10 cellular contexts compared by ENCODE assay signal in the genomic region with DNA sequence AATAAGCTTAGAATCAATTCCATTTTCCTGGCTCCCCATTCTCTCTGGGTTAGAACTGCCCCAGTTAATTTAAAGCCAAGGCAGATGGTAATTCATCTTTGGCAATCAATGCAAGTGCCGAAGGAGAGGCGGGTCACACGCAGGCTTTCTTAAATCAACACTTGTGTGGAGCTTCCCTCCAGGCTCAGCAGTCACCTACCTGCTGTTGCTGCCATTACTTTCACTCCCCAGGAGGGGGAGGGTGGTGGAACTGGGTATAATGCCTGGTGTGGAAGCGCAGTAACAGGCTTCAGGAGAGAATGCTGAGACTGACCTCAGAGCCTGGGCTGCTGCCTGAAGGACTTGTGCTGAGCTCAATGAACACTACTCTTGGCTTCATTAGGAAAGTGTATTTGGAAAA. TPM values are rescaled to one million over a fixed set of nuclear protein-coding genes. Genes with fewer than 3 reads are reported as not detected.
DNase-seq lines count a peak whose midpoint lies in the region; ATAC-seq and TF ChIP-seq lines count a peak whose summit lies in the region.
"Had no signal": no experiment of that assay in that cellular context is flagged by ENCODE, and none has a peak within 500 bp of the region (broad histone marks: within the 10 kb centered on the region; RNA-seq: fewer than 3 reads in every experiment).

No MANE protein-coding gene starts in this region.

- ATAC-seq in HG03442 (IDR thresholded peaks at IDR 0.05; ENCODE audit: unreplicated experiment) (peak; percentile 67), WTC11 (peak; percentile 98), GM21390 (IDR thresholded peaks at IDR 0.05; ENCODE audit: unreplicated experiment) (no peak)
- ATAC-seq: Panc1 had no signal

- no peaks in the 10 kb centered on the region for H3K36me3 Mint-ChIP-seq in WTC11

- no peak overlapping the region for H3K4me3 Mint-ChIP-seq in WTC11

- no peak overlapping the region for H3K27ac Mint-ChIP-seq in WTC11

- peak; percentile 46; the same call in 1 of the 2 replicates for TF ChIP-seq CTCF in WTC11 (IDR thresholded peaks at IDR 0.05)

- H3K27me3 Mint-ChIP-seq in WTC11 (ENCODE audit: low read depth), result no peaks in the 10 kb centered on the region

- POLR2A ChIA-PET in WTC11 (lab: Charles Lee), result no interaction called here

- H3K4me1 Mint-ChIP-seq in WTC11, result peaks cover 31% of the 10 kb centered on the region

- CTCF ChIA-PET in WTC11 (lab: Charles Lee), result interaction anchor here (0.5 to 2.9 kb wide), 36 partner anchors 8 to 1330 kb away, joined by 3 to 35 read pairs (median 4); partner anchors contain the start of gene B4GALT6

- H3K9me3 Mint-ChIP-seq in WTC11, result no peaks in the 10 kb centered on the region

- DNase-seq in DMS53 treated with DMSO at 0.1 percent for 48 hours (lab: John Stamatoyannopoulos, UW; ENCODE audit: unreplicated experiment) (peak; percentile 30), WTC11 (ENCODE audit: low spot score) (peak; percentile 63), kidney tubule cell (ENCODE audit: low spot score) (peak; percentile 41), NCI-H1694 treated with DMSO at 0.1 percent for 48 hours (lab: John Stamatoyannopoulos, UW) (no peak), GM19240 (ENCODE audit: insufficient read length, low spot score) (no peak)
- DNase-seq in activated CD4-positive, CD25-positive, alpha-beta regulatory T cell treated with anti-CD3 and anti-CD28 coated beads, Interleukin-2, amount 50 U/mL, for 72 hours, result no peak
- DNase-seq: stimulated activated CD4-positive, alpha-beta T cell treated with anti-CD3 and anti-CD28 coated beads, Interleukin-4, amount 100 ng/mL, for 4 hours had no signal

TF ChIP-seq in WTC11, 78 proteins besides CTCF, POLR2A, EP300 and RAD21:
- TF ChIP-seq GTF2I (CRISPR knock-in tag; conservative IDR thresholded peaks at IDR 0.05), result no peak
- TF ChIP-seq MLX (CRISPR knock-in tag; IDR thresholded peaks at IDR 0.05), result no peak
- no peak for TF ChIP-seq ZNF425 (CRISPR knock-in tag; conservative IDR thresholded peaks at IDR 0.05)
- no peak for TF ChIP-seq MYBL2 (CRISPR knock-in tag; IDR thresholded peaks at IDR 0.05)
- no peak for TF ChIP-seq TCF7 (CRISPR knock-in tag; IDR thresholded peaks at IDR 0.05; ENCODE audit: low read depth)
- 0 out of 2 replicates have a peak, but pooled peaks have one; percentile 3 for TF ChIP-seq ZNF423 (CRISPR knock-in tag; IDR thresholded peaks at IDR 0.05)
- TF ChIP-seq ZBTB43 (CRISPR knock-in tag; IDR thresholded peaks at IDR 0.05), result no peak

RNA-seq across cellular contexts. Expression of gene TTR, which starts 19.2 kb away (rescaled TPM):
- 1.0 to 1.7 TPM (median 1.3 TPM) in 3 replicates for total RNA-seq in WTC11 (2021)

Comparison
In these comparisons a context has a peak if more than half of its experiments do, and no peak if none do; other contexts are left out.
1. DNase-seq: peak in DMS53 treated with DMSO at 0.1 percent for 48 hours (single experiment), WTC11 (single experiment) and kidney tubule cell (single experiment); none in NCI-H1694 treated with DMSO at 0.1 percent for 48 hours (single experiment), GM19240 (single experiment) and activated CD4-positive, CD25-positive, alpha-beta regulatory T cell treated with anti-CD3 and anti-CD28 coated beads, Interleukin-2, amount 50 U/mL, for 72 hours (single experiment).